In the genomic region with DNA sequence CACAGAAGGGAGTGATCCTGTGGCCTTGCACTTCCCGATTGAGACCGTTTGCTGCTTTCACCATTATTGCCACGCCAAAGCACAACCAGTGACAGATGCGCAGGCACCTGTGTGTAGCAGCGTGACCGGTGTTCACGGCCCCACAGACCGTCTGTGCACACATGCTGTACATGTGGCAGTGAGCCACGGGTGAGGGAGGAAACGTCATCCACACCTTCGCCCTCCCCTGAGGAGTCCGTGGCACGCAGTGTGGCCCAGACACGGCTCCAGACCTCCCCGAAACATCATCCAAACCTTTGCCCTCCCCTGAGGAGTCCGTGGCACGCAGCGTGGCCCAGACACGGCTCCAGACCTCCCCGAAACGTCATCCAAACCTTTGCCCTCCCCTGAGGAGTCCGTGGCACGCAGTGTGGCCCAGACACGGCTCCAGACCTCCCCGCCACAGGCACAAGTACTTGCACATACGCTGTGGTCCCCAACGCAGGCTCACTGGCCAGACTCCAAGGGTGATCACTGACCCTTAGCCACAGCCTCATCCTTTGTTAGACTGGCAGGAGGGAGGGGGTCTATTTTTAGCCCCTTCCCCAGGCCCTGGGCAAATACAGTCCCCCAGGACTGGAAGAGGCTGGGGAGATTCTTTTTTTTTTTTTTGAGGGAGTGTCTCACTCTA, we compare ENCODE assay signal across 22 cellular contexts. TPM values are rescaled to one million over a fixed set of nuclear protein-coding genes. Genes with fewer than 3 reads are reported as not detected.
"Had no signal": no experiment of that assay in that cellular context is flagged by ENCODE, and none has a peak within 500 bp of the region (broad histone marks: within the 10 kb centered on the region; RNA-seq: fewer than 3 reads in every experiment).

No MANE protein-coding gene starts in this region.

- H3K36me3 ChIP-seq: esophagus muscularis mucosa, gastrocnemius medialis, ovary, right atrium auricular region, sigmoid colon, stomach, thoracic aorta, transverse colon had no signal

- H3K4me3 Mint-ChIP-seq: dendritic cell treated with granulocyte-macrophage colony-stimulating factor and Interleukin-4, amounts not matched to agents 40 ng/mL and 50 ng/mL, for 4 days; effector memory CD8-positive, alpha-beta T cell; nephron had no signal

- H3K27ac Mint-ChIP-seq: dendritic cell treated with granulocyte-macrophage colony-stimulating factor and Interleukin-4, amounts not matched to agents 40 ng/mL and 50 ng/mL, for 4 days; effector memory CD8-positive, alpha-beta T cell; nephron had no signal

- H3K27me3 ChIP-seq: esophagus muscularis mucosa, gastrocnemius medialis, ovary, right atrium auricular region, sigmoid colon, stomach, transverse colon had no signal

- H3K9me3 ChIP-seq: esophagus muscularis mucosa, gastrocnemius medialis, ovary, right atrium auricular region, sigmoid colon, stomach, thoracic aorta, transverse colon had no signal

- H3K4me1 Mint-ChIP-seq: nephron had no signal

- H3K4me1 ChIP-seq: esophagus muscularis mucosa, gastrocnemius medialis, right atrium auricular region, sigmoid colon, stomach, transverse colon had no signal

- H3K9me3 Mint-ChIP-seq: nephron had no signal

- DNase-seq: effector memory CD8-positive, alpha-beta T cell; gastrocnemius medialis; left colon; left ventricle myocardium superior; mesenchymal stem cell; midbrain; ovary; sigmoid colon; stimulated activated CD4-positive, alpha-beta T cell treated with anti-CD3 and anti-CD28 coated beads, Interleukin-12 subunit alpha, Interleukin-12 subunit beta, amount 100 ng/mL, for 4 hours; stimulated activated naive CD4-positive, alpha-beta T cell; stomach; transverse colon had no signal

- H3K4me3 ChIP-seq: esophagus muscularis mucosa, gastrocnemius medialis, lung, ovary, right atrium auricular region, sigmoid colon, skin epidermis, stomach, thoracic aorta, transverse colon had no signal

- H3K27ac ChIP-seq: epithelial cell of prostate, esophagus muscularis mucosa, gastrocnemius medialis, ovary, right atrium auricular region, sigmoid colon, skin epidermis, stomach, thoracic aorta, transverse colon had no signal

RNA-seq across cellular contexts. Expression of gene MADCAM1, which starts 27.6 kb away (rescaled TPM):
- total RNA-seq: right atrium auricular region had no signal

RNA-seq across cellular contexts. Expression of gene C2CD4C, which starts 59.8 kb away (rescaled TPM):
- total RNA-seq: fibroblast of villous mesenchyme, kidney epithelial cell had no signal
